12 cellular contexts compared by ENCODE assay signal in genomic region chr1:212586429-212587303, GRCh38. TPM values are rescaled to one million over a fixed set of nuclear protein-coding genes. Genes with fewer than 3 reads are reported as not detected.
DNase-seq lines count a peak whose midpoint lies in the region; ATAC-seq and TF ChIP-seq lines count a peak whose summit lies in the region.
"Had no signal": no experiment of that assay in that cellular context is flagged by ENCODE, and none has a peak within 500 bp of the region (broad histone marks: within the 10 kb centered on the region; RNA-seq: fewer than 3 reads in every experiment).

No MANE protein-coding gene starts in this region.

- H2AFZ ChIP-seq in MM.1S (ENCODE audit: low read length) = no peak overlapping the region

- H3K27ac ChIP-seq in MM.1S (ENCODE audit: low read length) (no peak overlapping the region), RWPE1 (no peak overlapping the region), heart right ventricle (no peak overlapping the region)

- no peak overlapping the region for H3K9ac ChIP-seq in MM.1S (ENCODE audit: low read length)

- H3K9me2 ChIP-seq in MM.1S (replicated peaks; ENCODE audit: insufficient read depth, low read length) = no peaks in the 10 kb centered on the region

- no peaks in the 10 kb centered on the region for H3K9me3 ChIP-seq in MM.1S (replicated peaks; ENCODE audit: insufficient read depth, low read length)
- H3K9me3 ChIP-seq in heart right ventricle = no peaks in the 10 kb centered on the region

- H3K36me3 ChIP-seq in MM.1S (replicated peaks; ENCODE audit: insufficient read depth, low read length) (no peaks in the 10 kb centered on the region), heart right ventricle (no peaks in the 10 kb centered on the region)

- peak overlapping the region; percentile 13; the same call in 1 of the 2 replicates for H3K4me2 ChIP-seq in MM.1S (ENCODE audit: low read depth, low read length)

- POLR2A ChIA-PET in RWPE1 (lab: Yijun Ruan, JAX; ENCODE audit: low non-redundant PET) = no interaction called here

- H3F3A ChIP-seq in MM.1S (ENCODE audit: insufficient read depth, low read length) = 0 out of 2 replicates have a peak, but pooled peaks cover 5% of the 10 kb centered on the region

- H4K20me1 ChIP-seq in MM.1S (ENCODE audit: insufficient read depth, low read length) = no peaks in the 10 kb centered on the region

- ATAC-seq in GM19463 (IDR thresholded peaks at IDR 0.05; ENCODE audit: unreplicated experiment) = peak; percentile 99
- peak; percentile 93 for ATAC-seq in HG02938 (IDR thresholded peaks at IDR 0.05; ENCODE audit: unreplicated experiment)
- ATAC-seq in heart right ventricle = no peak
- ATAC-seq: activated naive CD8-positive, alpha-beta T cell treated with anti-CD3 and anti-CD28 coated beads, Interleukin-2, amount 50 U/mL, for 24 hours had no signal

- no peaks in the 10 kb centered on the region for H3K79me2 ChIP-seq in MM.1S (ENCODE audit: low read length)

- H3K4me3 ChIP-seq in MM.1S (ENCODE audit: low read length) = no peak overlapping the region
- H3K4me3 ChIP-seq in heart right ventricle = no peak overlapping the region

- in situ Hi-C loops in GM13976 (cut with MboI; ENCODE audit: low sequenced_read_pairs, unreplicated experiment) = no loop called here

- peaks cover 10% of the 10 kb centered on the region for H3K27me3 ChIP-seq in MM.1S (replicated peaks; ENCODE audit: insufficient read depth, low read length)
- H3K27me3 ChIP-seq in heart right ventricle = peaks cover 0 to 51% (median 30%) of the 10 kb centered on the region in 7 donors

- intact Hi-C loops in heart right ventricle (cut with DNase I) = no loop called here

- H3K4me1 ChIP-seq in MM.1S (ENCODE audit: low read length) (peaks cover 13% of the 10 kb centered on the region), heart right ventricle (no peaks in the 10 kb centered on the region)

- 83% methylated on average over 14 of the region's 14 CpGs for WGBS in heart right ventricle, 2 donors

- CTCF ChIA-PET in RWPE1 (lab: Yijun Ruan, JAX) = no interaction called here

- DNase-seq in GM13976 (ENCODE audit: low spot score) (peak; percentile 72), MM.1S (peak; percentile 71), NOMO-1 (lab: John Stamatoyannopoulos, UW; ENCODE audit: unreplicated experiment in 2 of 2) (no peak), RWPE1 (ENCODE audit: low spot score) (no peak), heart right ventricle (no peak), inferior parietal cortex (ENCODE audit: extremely low spot score) (no peak)
- DNase-seq: activated CD4-positive, CD25-positive, alpha-beta regulatory T cell treated with anti-CD3 and anti-CD28 coated beads, Interleukin-2, amount 50 U/mL, for 72 hours; activated naive CD8-positive, alpha-beta T cell treated with anti-CD3 and anti-CD28 coated beads, Interleukin-2, amount 50 U/mL, for 24 hours; CD4-positive, alpha-beta memory T cell; MV-4-11 had no signal

- TF ChIP-seq CTCF in GM13976 (IDR thresholded peaks at IDR 0.05; ENCODE audit: borderline replicate concordance, control extremely low read depth, extremely low read depth, insufficient read depth, missing control alignments) (no peak), MM.1S (IDR thresholded peaks at IDR 0.05; ENCODE audit: low read length) (no peak), RWPE1 (conservative IDR thresholded peaks at IDR 0.05; ENCODE audit: low read depth) (no peak), heart right ventricle (IDR thresholded peaks at IDR 0.05) (no peak)

RNA-seq across cellular contexts. Expression of gene ATF3, which starts 21.9 kb away (rescaled TPM):
- total RNA-seq in heart right ventricle = 100 to 1,000 TPM in 1 of 10 donors, 10 to 100 TPM in 8, 1 to 10 TPM in 1; 8.4 to 684 (median 25.9) TPM
- polyA plus RNA-seq in heart right ventricle = 10 to 100 TPM; 16.9 to 40.0 TPM

Comparison
In these comparisons a context has a peak if more than half of its experiments do, and no peak if none do; other contexts are left out.
1. DNase-seq: peak in GM13976 (single experiment) and MM.1S (single experiment); none in NOMO-1 (0 of 2), RWPE1 (single experiment), heart right ventricle (0 of 2) and inferior parietal cortex (single experiment).
2. ATAC-seq: peak in GM19463 (single experiment) and HG02938 (single experiment); none in heart right ventricle (0 of 8).